22 cellular contexts compared by ENCODE assay signal in the genomic region with DNA sequence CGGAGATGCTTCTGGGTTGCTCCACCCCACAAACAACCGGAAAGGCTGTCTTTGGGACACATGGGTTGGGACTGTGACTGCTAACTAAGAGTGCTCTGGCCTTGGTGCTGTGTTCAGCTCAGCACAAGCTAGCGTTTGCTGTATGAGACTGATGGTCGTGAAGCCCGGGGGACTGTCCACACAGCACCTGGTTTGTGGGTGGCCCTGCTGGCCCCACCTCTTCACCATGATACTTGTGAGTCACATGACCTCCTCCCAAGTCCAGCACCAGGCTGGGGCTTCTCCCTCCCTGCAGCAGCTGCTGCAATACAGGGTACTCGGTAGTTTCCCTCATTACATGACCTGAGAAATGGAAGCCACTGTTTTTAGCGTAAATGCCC.
A peak's percentile ranks its signal among the peaks of the same experiment; 100 is the strongest.
DNase-seq lines count a peak whose midpoint lies in the region; ATAC-seq, FAIRE-seq and TF ChIP-seq lines count a peak whose summit lies in the region.
"Had no signal": no experiment of that assay in that cellular context is flagged by ENCODE, and none has a peak within 500 bp of the region (broad histone marks: within the 10 kb centered on the region; RNA-seq: fewer than 3 reads in every experiment).

No MANE protein-coding gene starts in this region.

- ATAC-seq in GM12878 = peak; percentile 58
- ATAC-seq in HG03469 (IDR thresholded peaks at IDR 0.05; ENCODE audit: unreplicated experiment) = no peak
- ATAC-seq: activated naive CD8-positive, alpha-beta T cell treated with anti-CD3 and anti-CD28 coated beads, Interleukin-2, amount 50 U/mL, for 24 hours; activated T-helper 17 cell treated with anti-CD3 and anti-CD28 coated beads, Interleukin-2, amount 50 U/mL, for 72 hours; PC-3 had no signal

- no peak overlapping the region for H3K9ac ChIP-seq in GM23248
- no peak overlapping the region for H3K9ac ChIP-seq in MM.1S (ENCODE audit: low read length)
- H3K9ac ChIP-seq in GM12878 (ENCODE audit: control insufficient read depth, insufficient read depth, low read length) = no peak overlapping the region

- H3K36me3 ChIP-seq in GM23248 (ENCODE audit: low read depth) (no peaks in the 10 kb centered on the region), MM.1S (replicated peaks; ENCODE audit: insufficient read depth, low read length) (no peaks in the 10 kb centered on the region), GM12878 (ENCODE audit: control insufficient read depth in 2 of 2, insufficient read depth in 2 of 2, low read length in 1 of 2) (no peaks in the 10 kb centered on the region), osteoblast (ENCODE audit: insufficient read depth, low read length) (no peaks in the 10 kb centered on the region)
- H3K36me3 ChIP-seq: breast epithelium, MG63, uterus had no signal

- TF ChIP-seq POLR2A in GM12878 (IDR thresholded peaks at IDR 0.05; ENCODE audit: low read depth, low read length) (no peak), H54 (IDR thresholded peaks at IDR 0.05; ENCODE audit: low read depth, low read length) (no peak)

- intact Hi-C loops in GM12878 (cut with micrococcal nuclease; ENCODE audit: unreplicated experiment) = no loop called here

- H4K20me1 ChIP-seq in GM23248 (ENCODE audit: insufficient read depth) (no peaks in the 10 kb centered on the region), MM.1S (ENCODE audit: insufficient read depth, low read length) (no peaks in the 10 kb centered on the region), GM12878 (ENCODE audit: control insufficient read depth, insufficient read depth) (no peaks in the 10 kb centered on the region), osteoblast (ENCODE audit: insufficient read depth, low read length) (peaks cover 8% of the 10 kb centered on the region)

- CTCF ChIA-PET in GM12878 (lab: Yijun Ruan, JAX) = interaction anchor here (1.1 kb wide), 1 partner anchor 51 kb away, joined by 3 read pairs; no protein-coding TSS in a partner anchor

- H3K4me1 ChIP-seq in GM23248 (ENCODE audit: insufficient read depth) (no peaks in the 10 kb centered on the region; the same call in 1 of the 2 replicates), MM.1S (ENCODE audit: low read length) (no peaks in the 10 kb centered on the region), GM12878 (ENCODE audit: control insufficient read depth, insufficient read depth, low read length) (no peaks in the 10 kb centered on the region), osteoblast (ENCODE audit: insufficient read depth, low read length) (no peaks in the 10 kb centered on the region)
- H3K4me1 ChIP-seq: breast epithelium, foreskin keratinocyte, uterus had no signal

- WGBS in GM23248 (ENCODE audit: low coverage in 1 of 2, low lambda C conversion rate in 2 of 2, missing lambda C conversion rate in 2 of 2), 2 experiments = 61 to 64% methylated on average over 7 of the region's 7 CpGs
- WGBS in GM12878 (ENCODE audit: insufficient coverage, insufficient replicate concordance, low lambda C conversion rate, missing lambda C conversion rate) = 53% methylated on average over 7 of the region's 7 CpGs

- no peaks in the 10 kb centered on the region for H3F3A ChIP-seq in GM23248 (ENCODE audit: insufficient read depth)
- no peaks in the 10 kb centered on the region for H3F3A ChIP-seq in MM.1S (ENCODE audit: insufficient read depth, low read length)

- POLR2A ChIA-PET in GM12878 (lab: Charles Lee) = interaction anchor here (0.6 kb wide), 1 partner anchor 143 kb away, joined by 5 read pairs; no protein-coding TSS in a partner anchor

- FAIRE-seq in GM12878 (lab: Jason Lieb, UNC) (no peak), H54 (lab: Jason Lieb, UNC) (no peak)
- FAIRE-seq: G401.6 had no signal

- H3K79me2 ChIP-seq in GM23248 (ENCODE audit: insufficient read depth) (peaks cover 30% of the 10 kb centered on the region), MM.1S (ENCODE audit: low read length) (no peaks in the 10 kb centered on the region), GM12878 (ENCODE audit: control insufficient read depth, insufficient read depth, low read length) (no peaks in the 10 kb centered on the region), osteoblast (ENCODE audit: insufficient read depth, low read length) (no peaks in the 10 kb centered on the region)

- SMC1A ChIA-PET in GM12878 (lab: Charles Lee; ENCODE audit: uncharacterized antibody, unreplicated experiment) = no interaction called here

- TF ChIP-seq EP300 in GM12878 (IDR thresholded peaks at IDR 0.05; ENCODE audit: borderline replicate concordance in 1 of 2, control insufficient read depth in 1 of 2, low read depth in 2 of 2, low read length in 2 of 2) = no peak

- H3K27ac ChIP-seq in GM23248 (no peak overlapping the region), MM.1S (ENCODE audit: low read length) (peak overlapping the region; percentile 18; the same call in 1 of the 2 replicates), GM12878 (ENCODE audit: control insufficient read depth, insufficient read depth) (no peak overlapping the region), osteoblast (ENCODE audit: low read depth, low read length) (no peak overlapping the region)
- H3K27ac ChIP-seq: breast epithelium, foreskin keratinocyte, uterus had no signal

- RAD21 ChIA-PET in GM12878 (lab: Charles Lee; ENCODE audit: unreplicated experiment) = interaction anchor here (0.7 to 0.9 kb wide), 3 partner anchors 14 to 73 kb away, joined by 3 read pairs; no protein-coding TSS in a partner anchor

- in situ Hi-C loops in GM23248 (cut with MboI) (no loop called here), GM12878 (cut with MboI) (no loop called here)

- no peak overlapping the region for H3K4me3 ChIP-seq in GM23248
- H3K4me3 ChIP-seq in MM.1S (ENCODE audit: low read length) = no peak overlapping the region
- H3K4me3 ChIP-seq in GM12878 = no peak overlapping the region
- H3K4me3 ChIP-seq in osteoblast (ENCODE audit: insufficient read depth, low read length) = no peak overlapping the region
- H3K4me3 ChIP-seq: breast epithelium, MG63, skin epidermis, uterus had no signal

- BruUV-seq in GM12878 (replicated peaks; lab: Mats Ljungman, UMichigan) = no TSS peak

- TF ChIP-seq CTCF in MM.1S (IDR thresholded peaks at IDR 0.05; ENCODE audit: low read length) (no peak), GM12878 (IDR thresholded peaks at IDR 0.05 in 2 of 3, conservative IDR thresholded peaks at IDR 0.05 in 1 of 3; ENCODE audit: control insufficient read depth in 2 of 3, extremely low read depth in 1 of 3, insufficient read depth in 1 of 3, low read depth in 3 of 3, low read length in 3 of 3) (no peak), osteoblast (IDR thresholded peaks at IDR 0.05; ENCODE audit: extremely low read depth, low read depth, low read length) (no peak)

- H3K9me2 ChIP-seq in GM23248 (ENCODE audit: insufficient read depth) = no peaks in the 10 kb centered on the region
- H3K9me2 ChIP-seq in MM.1S (replicated peaks; ENCODE audit: insufficient read depth, low read length) = no peaks in the 10 kb centered on the region

- TF ChIP-seq RAD21 in GM12878 (IDR thresholded peaks at IDR 0.05; ENCODE audit: insufficient read depth, low read depth, low read length) = no peak

- H3K9me3 ChIP-seq in GM23248 (ENCODE audit: low read depth) (no peaks in the 10 kb centered on the region), MM.1S (replicated peaks; ENCODE audit: insufficient read depth, low read length) (no peaks in the 10 kb centered on the region), GM12878 (replicated peaks; ENCODE audit: control insufficient read depth, insufficient read depth, low read length) (peaks cover 3% of the 10 kb centered on the region; the same call in 1 of the 3 replicates), osteoblast (ENCODE audit: low read depth, low read length) (no peaks in the 10 kb centered on the region)
- H3K9me3 ChIP-seq: MG63, uterus had no signal

- H2AFZ ChIP-seq in GM23248 (no peak overlapping the region), MM.1S (ENCODE audit: low read length) (no peak overlapping the region), GM12878 (ENCODE audit: control insufficient read depth, low read depth, low read length) (no peak overlapping the region), osteoblast (ENCODE audit: low read length) (no peak overlapping the region)

- DNase-seq in GM23248 = peak; percentile 18
- DNase-seq in MM.1S = peak; percentile 32
- no peak for DNase-seq in GM12878 (ENCODE audit: low read depth, low spot score)
- peak; percentile 91 for DNase-seq in osteoblast (ENCODE audit: insufficient read length, low spot score, missing footprints)
- no peak for DNase-seq in H54 (ENCODE audit: insufficient read length, low spot score)
- no peak for DNase-seq in UCSD-AML1 (lab: John Stamatoyannopoulos, UW; ENCODE audit: unreplicated experiment)
- DNase-seq: activated naive CD8-positive, alpha-beta T cell treated with anti-CD3 and anti-CD28 coated beads, Interleukin-2, amount 50 U/mL, for 24 hours; dermis blood vessel endothelial cell; foreskin keratinocyte; kidney glomerular epithelial cell; MG63; midbrain; NCI-H1694; PC-3; stimulated activated CD4-positive, alpha-beta T cell treated with anti-CD3 and anti-CD28 coated beads, Interleukin-4, amount 100 ng/mL, for 1 hour; T-helper 9 cell; uterus had no signal

- H3K4me2 ChIP-seq in GM23248 (ENCODE audit: unreplicated experiment) (no peak overlapping the region), MM.1S (ENCODE audit: low read depth, low read length) (0 out of 2 replicates have a peak overlapping the region, but pooled peaks have one; percentile 24), GM12878 (ENCODE audit: control insufficient read depth, insufficient read depth) (no peak overlapping the region), osteoblast (ENCODE audit: insufficient read depth, low read length) (no peak overlapping the region)

- no peaks in the 10 kb centered on the region for H3K27me3 ChIP-seq in GM23248 (replicated peaks; ENCODE audit: insufficient read depth)
- H3K27me3 ChIP-seq in MM.1S (replicated peaks; ENCODE audit: insufficient read depth, low read length) = no peaks in the 10 kb centered on the region; the same call in 1 of the 2 replicates
- no peaks in the 10 kb centered on the region; a peak in 1 of 4 replicates for H3K27me3 ChIP-seq in GM12878 (replicated peaks in 1 of 2; ENCODE audit: control insufficient read depth in 2 of 2, insufficient read depth in 2 of 2, low read length in 1 of 2)
- no peaks in the 10 kb centered on the region for H3K27me3 ChIP-seq in osteoblast (ENCODE audit: insufficient read depth, low read length)
- H3K27me3 ChIP-seq: breast epithelium, MG63, uterus had no signal

TF ChIP-seq in GM12878, 131 proteins besides CTCF, POLR2A, EP300 and RAD21:
- peak; percentile 55; the same call in 1 of the 2 replicates for TF ChIP-seq RAD51 (IDR thresholded peaks at IDR 0.05)
- TF ChIP-seq TCF7 (IDR thresholded peaks at IDR 0.05; ENCODE audit: borderline replicate concordance) = no peak
- 0 out of 4 replicates have a peak, but pooled peaks of 1 of the 2 experiments have one; percentile 12 for TF ChIP-seq BHLHE40 (IDR thresholded peaks at IDR 0.05; ENCODE audit: borderline replicate concordance in 1 of 2, low read depth in 2 of 2, low read length in 1 of 2)

Comparison
In these comparisons a context has a peak if more than half of its experiments do, and no peak if none do; other contexts are left out.
1. DNase-seq: peak in GM23248 (single experiment), MM.1S (single experiment) and osteoblast (single experiment); none in GM12878 (single experiment), H54 (single experiment) and UCSD-AML1 (single experiment).